9 cellular contexts compared by ENCODE assay signal in the genomic region with DNA sequence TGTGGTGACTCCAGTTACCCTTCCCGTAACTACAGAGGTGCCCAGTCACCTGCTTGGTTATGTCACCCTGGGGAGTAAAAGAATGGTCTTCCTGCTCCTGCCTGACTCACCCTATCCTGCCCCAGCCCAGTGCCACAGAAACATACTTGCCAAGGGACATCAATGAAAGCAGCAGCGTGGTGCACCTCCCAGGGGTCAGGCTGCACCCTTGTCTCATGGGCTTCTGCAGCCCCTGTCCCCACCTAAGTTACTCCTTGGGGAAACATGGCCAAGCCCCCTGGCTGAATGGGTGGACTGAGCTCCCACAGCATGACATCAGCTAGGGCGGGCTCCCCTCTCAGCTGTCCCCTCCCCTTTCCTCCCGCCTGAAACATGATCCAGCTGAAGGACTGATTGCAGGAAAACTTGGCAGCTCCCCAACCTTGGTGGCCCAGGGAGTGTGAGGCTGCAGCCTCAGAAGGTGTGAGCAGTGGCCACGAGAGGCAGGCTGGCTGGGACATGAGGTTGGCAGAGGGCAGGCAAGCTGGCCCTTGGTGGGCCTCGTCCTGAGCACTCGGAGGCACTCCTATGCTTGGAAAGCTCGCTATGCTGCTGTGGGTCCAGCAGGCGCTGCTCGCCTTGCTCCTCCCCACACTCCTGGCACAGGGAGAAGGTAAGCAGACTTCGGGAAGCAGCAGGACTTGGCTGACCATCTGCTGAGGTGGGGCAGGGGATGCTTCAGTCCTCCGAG. TPM values are rescaled to one million over a fixed set of nuclear protein-coding genes. Genes with fewer than 3 reads are reported as not detected.
A peak's percentile ranks its signal among the peaks of the same experiment; 100 is the strongest.
DNase-seq lines count a peak whose midpoint lies in the region; ATAC-seq and TF ChIP-seq lines count a peak whose summit lies in the region.
"Had no signal": no experiment of that assay in that cellular context is flagged by ENCODE, and none has a peak within 500 bp of the region (broad histone marks: within the 10 kb centered on the region; RNA-seq: fewer than 3 reads in every experiment).

Gene HTR3A (plus strand): TSS at position 368 of the 730 bp plus-strand sequence. CDS start 218 bp downstream, at position 586.

- no peak within 1 kb of the TSS for H3K9ac ChIP-seq in PC-3 (ENCODE audit: low read length)

- H3K4me1 ChIP-seq in PC-3 (ENCODE audit: insufficient read depth, low read length), result no peaks in the 10 kb centered on the region
- peaks cover 0 to 10% of the 10 kb centered on the region in 2 donors for H3K4me1 ChIP-seq in right atrium auricular region
- peaks cover 7% of the 10 kb centered on the region for H3K4me1 ChIP-seq in upper lobe of right lung

- H3F3A ChIP-seq in PC-3 (ENCODE audit: low read length, unreplicated experiment), result no peaks in the 10 kb centered on the region

- no peaks in the 10 kb centered on the region for H4K20me1 ChIP-seq in PC-3 (ENCODE audit: low read length)

- intact Hi-C loops in PC-3 (cut with micrococcal nuclease) (no loop called here), upper lobe of right lung (cut with DNase I) (no loop called here)

- BruUV-seq in PC-3 (replicated peaks; lab: Mats Ljungman, UMichigan), result no TSS peak

- DNase-seq in M059J (ENCODE audit: low read depth), result peak; percentile 60
- peak; percentile 52 for DNase-seq in PC-3
- peak; percentile 74 for DNase-seq in right atrium auricular region (ENCODE audit: low spot score)
- DNase-seq in upper lobe of right lung, result peak; percentile 85
- DNase-seq: effector CD4-positive, alpha-beta T cell had no signal

- H3K27me3 ChIP-seq in PC-3 (ENCODE audit: low read length) (peaks cover 85% of the 10 kb centered on the region), right atrium auricular region (no peaks in the 10 kb centered on the region), upper lobe of right lung (peaks cover 8% of the 10 kb centered on the region)

- H3K36me3 ChIP-seq in PC-3 (ENCODE audit: low read depth, low read length), result no peaks in the 10 kb centered on the region
- H3K36me3 ChIP-seq in right atrium auricular region, result no peaks in the 10 kb centered on the region
- H3K36me3 ChIP-seq in upper lobe of right lung, result no peaks in the 10 kb centered on the region

- no peak within 1 kb of the TSS for H3K4me2 ChIP-seq in PC-3 (ENCODE audit: low read length)

- no peak within 1 kb of the TSS for H2AFZ ChIP-seq in PC-3 (ENCODE audit: low read length)

- H3K4me3 ChIP-seq in PC-3 (ENCODE audit: low read length) (no peak within 1 kb of the TSS), right atrium auricular region (no peak within 1 kb of the TSS), upper lobe of right lung (no peak within 1 kb of the TSS)

- H3K79me2 ChIP-seq in PC-3 (ENCODE audit: low read length), result no peaks in the 10 kb centered on the region

- POLR2A ChIA-PET in PC-3 (lab: Charles Lee; ENCODE audit: unreplicated experiment), result no interaction called here

- CTCF ChIA-PET in PC-3 (lab: Charles Lee), result no interaction called here

- no peaks in the 10 kb centered on the region for H3K9me2 ChIP-seq in PC-3 (replicated peaks; ENCODE audit: low read length)

- no peak for TF ChIP-seq CTCF in PC-3 (conservative IDR thresholded peaks at IDR 0.05; ENCODE audit: low read depth, low read length)
- TF ChIP-seq CTCF in right atrium auricular region (IDR thresholded peaks at IDR 0.05), result no peak
- TF ChIP-seq CTCF in upper lobe of right lung (IDR thresholded peaks at IDR 0.05), result no peak

- H3K9me3 ChIP-seq in PC-3 (ENCODE audit: low read length) (no peaks in the 10 kb centered on the region), right atrium auricular region (no peaks in the 10 kb centered on the region), upper lobe of right lung (no peaks in the 10 kb centered on the region)

- H3K27ac ChIP-seq in PC-3 (ENCODE audit: low read length) (no peak within 1 kb of the TSS), right atrium auricular region (no peak within 1 kb of the TSS), upper lobe of right lung (no peak within 1 kb of the TSS)

- ATAC-seq in PC-3, result peak; percentile 58
- ATAC-seq in upper lobe of right lung, result peak; percentile 86
- no peak for ATAC-seq in HG03520 (IDR thresholded peaks at IDR 0.05; ENCODE audit: unreplicated experiment)
- no peak for ATAC-seq in GM19395 (IDR thresholded peaks at IDR 0.05; ENCODE audit: unreplicated experiment)
- no peak for ATAC-seq in GM21576 (IDR thresholded peaks at IDR 0.05; ENCODE audit: unreplicated experiment)

RNA-seq across cellular contexts. Expression of gene HTR3A, which starts in this region (rescaled TPM):
- total RNA-seq in M059J (2014; rRNA removed; shearing (Covaris generic)), result not detected in 2 replicates
- total RNA-seq in PC-3 (2014; rRNA removed), result not detected in 2 replicates
- total RNA-seq in right atrium auricular region, result under 1 TPM in 1 of 2 donors, not detected in 1; 0.24 TPM
- not detected for total RNA-seq in upper lobe of right lung
- total RNA-seq: T-helper 1 cell treated with Interleukin-12 subunit alpha and Interleukin-12 subunit beta and Interleukin-4 antibody, amounts not matched to agents 30 ng/mL and 1 ng/mL, for 36 hours had no signal

Comparison
In these comparisons a context has a peak if more than half of its experiments do, and no peak if none do; other contexts are left out.
1. Peak in DNase-seq in M059J; RNA of the gene not detected or under 1 TPM.
2. Peak in DNase-seq and ATAC-seq in PC-3; RNA of the gene not detected or under 1 TPM.
3. Peak in DNase-seq in right atrium auricular region; RNA of the gene not detected or under 1 TPM.
4. Peak in DNase-seq and ATAC-seq in upper lobe of right lung; RNA of the gene not detected or under 1 TPM.